In the genomic region with DNA sequence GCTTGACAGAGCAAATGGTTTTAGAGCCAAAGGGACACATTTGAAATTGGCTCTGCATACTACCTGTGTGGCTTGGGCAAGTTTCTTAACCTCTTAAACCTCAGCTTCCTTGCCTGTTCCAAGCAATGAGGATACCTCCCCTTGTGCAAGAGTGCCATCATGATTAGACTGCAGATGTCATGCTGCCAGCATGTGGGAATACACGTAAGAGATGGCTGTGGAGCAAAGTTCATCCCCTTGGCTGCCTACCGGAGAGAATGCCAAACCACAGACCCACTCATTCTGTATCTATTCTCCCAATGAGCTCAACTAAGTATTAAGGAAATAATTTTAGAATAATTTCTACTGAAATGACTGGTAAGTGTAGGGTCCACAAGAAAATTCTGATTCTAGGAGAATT, we compare ENCODE assay signal across 16 cellular contexts.
DNase-seq lines count a peak whose midpoint lies in the region; ATAC-seq and TF ChIP-seq lines count a peak whose summit lies in the region.
"Had no signal": no experiment of that assay in that cellular context is flagged by ENCODE, and none has a peak within 500 bp of the region (broad histone marks: within the 10 kb centered on the region; RNA-seq: fewer than 3 reads in every experiment).

No MANE protein-coding gene starts in this region.

- ATAC-seq in HG02763 (IDR thresholded peaks at IDR 0.05; ENCODE audit: unreplicated experiment) (no peak), HG02970 (IDR thresholded peaks at IDR 0.05; ENCODE audit: low FRiP score, unreplicated experiment) (no peak)
- ATAC-seq: natural killer cell treated with Interleukin-12 subunit alpha and Interleukin-12 subunit beta and Interleukin-15 and Interleukin-18, amount 100 ng/mL, for 72 hours had no signal

- peak; percentile 70 for DNase-seq in HFFc6
- DNase-seq in astrocyte of the spinal cord (ENCODE audit: low read depth, low spot score): peak; percentile 59
- DNase-seq in kidney tubule cell (ENCODE audit: low spot score): peak; percentile 76
- no peak for DNase-seq in HK-2 (ENCODE audit: unreplicated experiment)
- DNase-seq in OCI-M1 (lab: John Stamatoyannopoulos, UW): no peak
- DNase-seq: activated CD4-positive, alpha-beta memory T cell treated with anti-CD3 and anti-CD28 coated beads, Interleukin-2, amount 10 ng/mL, durations not matched to agents 7 days and 5 days; effector CD4-positive, alpha-beta T cell; heart right ventricle; KG1; NCI-H187; NCI-H526 treated with DMSO at 0.1 percent for 48 hours had no signal

- in situ Hi-C loops in astrocyte of the spinal cord (cut with HindIII; ENCODE audit: low sequenced_read_pairs): no loop called here

- peaks cover 28% of the 10 kb centered on the region for H3K27me3 Mint-ChIP-seq in HFFc6 (ENCODE audit: insufficient read depth)
- H3K27me3 Mint-ChIP-seq: stimulated activated naive CD8-positive, alpha-beta T cell treated with anti-CD3 and anti-CD28 coated beads, Interleukin-15, Interleukin-2, amounts not matched to agents 100 ng/mL and 50 ng/mL, for 24 hours had no signal

- no peak overlapping the region for H3K4me3 ChIP-seq in astrocyte of the spinal cord (ENCODE audit: low read depth, low read length)
- H3K4me3 ChIP-seq: heart right ventricle, right atrium auricular region had no signal

- H3K4me1 Mint-ChIP-seq in HFFc6 (ENCODE audit: low read depth): peaks cover 14% of the 10 kb centered on the region
- H3K4me1 Mint-ChIP-seq: activated CD4-positive, alpha-beta memory T cell treated with anti-CD3 and anti-CD28 coated beads, Interleukin-2, amount 10 ng/mL, durations not matched to agents 7 days and 5 days had no signal

- peaks cover 8% of the 10 kb centered on the region; the same call in 1 of the 2 replicates for H3K9me3 Mint-ChIP-seq in HFFc6
- H3K9me3 Mint-ChIP-seq: natural killer cell treated with Interleukin-12 subunit alpha and Interleukin-12 subunit beta and Interleukin-15 and Interleukin-18, amount 100 ng/mL, for 72 hours had no signal

- H3K4me3 Mint-ChIP-seq in HFFc6: no peak overlapping the region
- H3K4me3 Mint-ChIP-seq: activated CD4-positive, alpha-beta memory T cell treated with anti-CD3 and anti-CD28 coated beads, Interleukin-2, amount 10 ng/mL, durations not matched to agents 7 days and 5 days; natural killer cell treated with Interleukin-12 subunit alpha and Interleukin-12 subunit beta and Interleukin-15 and Interleukin-18, amount 100 ng/mL, for 72 hours; stimulated activated naive CD8-positive, alpha-beta T cell treated with anti-CD3 and anti-CD28 coated beads, Interleukin-15, Interleukin-2, amounts not matched to agents 100 ng/mL and 50 ng/mL, for 24 hours had no signal

- H3K36me3 Mint-ChIP-seq in HFFc6 (ENCODE audit: low read depth): peaks cover 6% of the 10 kb centered on the region; the same call in 1 of the 2 replicates

- H3K27ac Mint-ChIP-seq in HFFc6: no peak overlapping the region
- H3K27ac Mint-ChIP-seq: activated CD4-positive, alpha-beta memory T cell treated with anti-CD3 and anti-CD28 coated beads, Interleukin-2, amount 10 ng/mL, durations not matched to agents 7 days and 5 days; natural killer cell treated with Interleukin-12 subunit alpha and Interleukin-12 subunit beta and Interleukin-15 and Interleukin-18, amount 100 ng/mL, for 72 hours; stimulated activated naive CD8-positive, alpha-beta T cell treated with anti-CD3 and anti-CD28 coated beads, Interleukin-15, Interleukin-2, amounts not matched to agents 100 ng/mL and 50 ng/mL, for 24 hours had no signal

- TF ChIP-seq CTCF in HFFc6 (IDR thresholded peaks at IDR 0.05): no peak
- no peak for TF ChIP-seq CTCF in astrocyte of the spinal cord (IDR thresholded peaks at IDR 0.05; ENCODE audit: low read depth, low read length)

Comparison
In these comparisons a context has a peak if more than half of its experiments do, and no peak if none do; other contexts are left out.
1. DNase-seq: peak in HFFc6 (single experiment), astrocyte of the spinal cord (single experiment) and kidney tubule cell (single experiment); none in HK-2 (single experiment) and OCI-M1 (single experiment).